Comparison of ENCODE assay signal across 26 cellular contexts in genomic region chr3:48026098-48026497, GRCh38.
"Had no signal": no experiment of that assay in that cellular context is flagged by ENCODE, and none has a peak within 500 bp of the region (broad histone marks: within the 10 kb centered on the region; RNA-seq: fewer than 3 reads in every experiment).

No MANE protein-coding gene starts in this region.

- H3K4me3 ChIP-seq: ascending aorta, SK-N-MC had no signal

- H3K4me2 ChIP-seq: KMS-11 had no signal

- H3K36me3 ChIP-seq: ascending aorta had no signal

- H3K27me3 Mint-ChIP-seq: activated CD4-positive, alpha-beta T cell treated with anti-CD3 and anti-CD28 coated beads, Interleukin-2, amount 10 ng/mL, durations not matched to agents 24 days and 14 days; activated CD8-positive, alpha-beta T cell treated with anti-CD3 and anti-CD28 coated beads for 36 hours; activated naive CD4-positive, alpha-beta T cell treated with anti-CD3 and anti-CD28 coated beads, Interleukin-2, amount 50 U/mL, for 24 hours; activated naive CD8-positive, alpha-beta T cell treated with anti-CD3 and anti-CD28 coated beads, Interleukin-2, amount 10 ng/mL, durations not matched to agents 7 days and 5 days; activated T-helper 17 cell treated with anti-CD3 and anti-CD28 coated beads, Interleukin-2, amount 50 U/mL, for 72 hours had no signal

- H3K9me3 Mint-ChIP-seq: activated CD4-positive, alpha-beta T cell treated with anti-CD3 and anti-CD28 coated beads, Interleukin-2, amount 10 ng/mL, durations not matched to agents 24 days and 14 days; activated CD8-positive, alpha-beta T cell treated with anti-CD3 and anti-CD28 coated beads for 36 hours; activated naive CD4-positive, alpha-beta T cell treated with anti-CD3 and anti-CD28 coated beads, Interleukin-2, amount 50 U/mL, for 24 hours; activated naive CD8-positive, alpha-beta T cell treated with anti-CD3 and anti-CD28 coated beads, Interleukin-2, amount 10 ng/mL, durations not matched to agents 7 days and 5 days; activated T-cell treated with anti-CD3 and anti-CD28 coated beads, Interleukin-2, amount 50 U/mL, for 72 hours; activated T-helper 17 cell treated with anti-CD3 and anti-CD28 coated beads, Interleukin-2, amount 50 U/mL, for 72 hours had no signal

- H3K27ac Mint-ChIP-seq: activated CD4-positive, alpha-beta T cell treated with anti-CD3 and anti-CD28 coated beads, Interleukin-2, amount 10 ng/mL, durations not matched to agents 24 days and 14 days; activated CD8-positive, alpha-beta T cell treated with anti-CD3 and anti-CD28 coated beads for 36 hours; activated naive CD4-positive, alpha-beta T cell treated with anti-CD3 and anti-CD28 coated beads, Interleukin-2, amount 50 U/mL, for 24 hours; activated naive CD8-positive, alpha-beta T cell treated with anti-CD3 and anti-CD28 coated beads, Interleukin-2, amount 10 ng/mL, durations not matched to agents 7 days and 5 days; activated T-cell treated with anti-CD3 and anti-CD28 coated beads, Interleukin-2, amount 50 U/mL, for 72 hours; activated T-helper 17 cell treated with anti-CD3 and anti-CD28 coated beads, Interleukin-2, amount 50 U/mL, for 72 hours had no signal

- H3K27me3 ChIP-seq: ascending aorta had no signal

- H3K9ac ChIP-seq: KMS-11 had no signal

- DNase-seq: activated CD4-positive, alpha-beta T cell treated with anti-CD3 and anti-CD28 coated beads, Interleukin-2, amount 10 ng/mL, durations not matched to agents 24 days and 14 days; activated CD4-positive, alpha-beta T cell treated with anti-CD3 and anti-CD28 coated beads, Interleukin-2, amount 50 U/mL, for 4 hours; activated CD8-positive, alpha-beta T cell treated with anti-CD3 and anti-CD28 coated beads for 36 hours; activated gamma-delta T cell; activated naive CD4-positive, alpha-beta T cell treated with Interleukin-2 at 50 U/mL for 16 hours; activated naive CD8-positive, alpha-beta T cell treated with anti-CD3 and anti-CD28 coated beads, Interleukin-2, amount 10 ng/mL, durations not matched to agents 7 days and 5 days; activated T-cell treated with anti-CD3 and anti-CD28 coated beads, Interleukin-2, amount 50 U/mL, for 1 hour; activated T-cell treated with anti-CD3 and anti-CD28 coated beads, Interleukin-2, amount 50 U/mL, for 72 hours; amygdala; MM.1S; MV-4-11; NCI-H1092; NCI-H1436 treated with DMSO at 0.1 percent for 48 hours; NCI-H187 treated with DMSO at 0.1 percent for 48 hours; NCI-H2081; NCI-H226; NCI-H446 treated with DMSO at 0.1 percent for 48 hours; NCI-H524; NCI-H774; Right ventricle myocardium superior; T1000 had no signal

- H3K4me3 Mint-ChIP-seq: activated CD4-positive, alpha-beta T cell treated with anti-CD3 and anti-CD28 coated beads, Interleukin-2, amount 10 ng/mL, durations not matched to agents 24 days and 14 days; activated CD8-positive, alpha-beta T cell treated with anti-CD3 and anti-CD28 coated beads for 36 hours; activated naive CD4-positive, alpha-beta T cell treated with anti-CD3 and anti-CD28 coated beads, Interleukin-2, amount 50 U/mL, for 24 hours; activated naive CD8-positive, alpha-beta T cell treated with anti-CD3 and anti-CD28 coated beads, Interleukin-2, amount 10 ng/mL, durations not matched to agents 7 days and 5 days; activated T-cell treated with anti-CD3 and anti-CD28 coated beads, Interleukin-2, amount 50 U/mL, for 72 hours; activated T-helper 17 cell treated with anti-CD3 and anti-CD28 coated beads, Interleukin-2, amount 50 U/mL, for 72 hours had no signal

- H3K9me3 ChIP-seq: ascending aorta had no signal

- H3K27ac ChIP-seq: KMS-11, SK-N-MC had no signal
